Comparison of ENCODE assay signal across 22 cellular contexts in the genomic region with DNA sequence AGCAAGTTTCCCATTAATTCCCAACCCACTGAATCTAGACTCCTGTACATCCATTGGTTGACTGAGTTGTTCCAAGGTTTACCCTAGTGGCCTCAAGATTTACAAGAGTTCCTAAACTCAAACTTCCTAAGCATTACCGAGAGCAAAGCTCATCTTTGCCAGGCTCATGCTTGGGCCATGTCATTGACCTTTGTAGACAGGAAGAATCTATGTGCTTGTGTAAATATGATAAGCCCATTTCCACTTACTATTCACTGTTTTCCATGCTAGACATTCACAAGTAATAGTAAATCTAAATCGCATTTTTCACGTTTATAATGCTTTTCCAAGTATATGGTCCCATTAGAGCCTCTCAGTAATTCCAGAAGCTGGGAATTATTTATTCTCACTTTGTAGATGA.
A peak's percentile ranks its signal among the peaks of the same experiment; 100 is the strongest.
DNase-seq lines count a peak whose midpoint lies in the region; ATAC-seq, FAIRE-seq and TF ChIP-seq lines count a peak whose summit lies in the region.
"Had no signal": no experiment of that assay in that cellular context is flagged by ENCODE, and none has a peak within 500 bp of the region (broad histone marks: within the 10 kb centered on the region; RNA-seq: fewer than 3 reads in every experiment).

No MANE protein-coding gene starts in this region.

- no peaks in the 10 kb centered on the region for H3K9me3 Mint-ChIP-seq in activated T-helper 2 cell treated with anti-CD3 and anti-CD28 coated beads, Interferon-gamma antibody, Interleukin-2, Interleukin-4, amounts not matched to agents 10 μg/mL and 5 μg/mL and 100 μg/mL, durations not matched to agents 14 hours and 24 hours and 36 hours
- H3K9me3 Mint-ChIP-seq: CD4-positive, alpha-beta T cell; GM23338; H9 had no signal

- no peak overlapping the region for H2AFZ ChIP-seq in GM12878 (ENCODE audit: control insufficient read depth, low read depth, low read length)
- H2AFZ ChIP-seq: GM23338 had no signal

- 57% methylated on average over 3 of the region's 3 CpGs for WGBS in GM12878 (ENCODE audit: insufficient coverage, insufficient replicate concordance, low lambda C conversion rate, missing lambda C conversion rate)
- 34% methylated on average over 3 of the region's 3 CpGs for whole genome bisulfite sequencing in right lobe of liver (ENCODE audit: insufficient coverage, low coverage, low lambda C conversion rate, missing lambda C conversion rate)

- H3K27ac Mint-ChIP-seq in activated T-helper 2 cell treated with anti-CD3 and anti-CD28 coated beads, Interferon-gamma antibody, Interleukin-2, Interleukin-4, amounts not matched to agents 10 μg/mL and 5 μg/mL and 100 μg/mL, durations not matched to agents 14 hours and 24 hours and 36 hours = no peak overlapping the region
- H3K27ac Mint-ChIP-seq: B cell; CD14-positive monocyte; CD4-positive, alpha-beta T cell; GM23338; H9 had no signal

- no peak for TF ChIP-seq RAD21 in GM12878 (IDR thresholded peaks at IDR 0.05; ENCODE audit: insufficient read depth, low read depth, low read length)

- H4K20me1 ChIP-seq in BLaER1 = no peaks in the 10 kb centered on the region
- no peaks in the 10 kb centered on the region for H4K20me1 ChIP-seq in GM12878 (ENCODE audit: control insufficient read depth, insufficient read depth)
- H4K20me1 ChIP-seq: BLaER1 treated with 17β-estradiol and CSF1 and Interleukin-3, amounts not matched to agents 10 nM and 100 nM had no signal

- intact Hi-C loops in GM12878 (cut with micrococcal nuclease; ENCODE audit: unreplicated experiment) (loop anchor here (10.0 kb wide), 1 partner anchor 711 kb away; no protein-coding TSS in a partner anchor), right lobe of liver (cut with DNase I) (no loop called here)
- intact Hi-C loops in activated T-helper 2 cell treated with anti-CD3 and anti-CD28 coated beads, Interferon-gamma antibody, Interleukin-2, Interleukin-4, amounts not matched to agents 10 μg/mL and 5 μg/mL and 100 μg/mL, durations not matched to agents 14 hours and 24 hours and 36 hours (cut with micrococcal nuclease) = no loop called here

- no peaks in the 10 kb centered on the region for H3K27me3 Mint-ChIP-seq in activated T-helper 2 cell treated with anti-CD3 and anti-CD28 coated beads, Interferon-gamma antibody, Interleukin-2, Interleukin-4, amounts not matched to agents 10 μg/mL and 5 μg/mL and 100 μg/mL, durations not matched to agents 14 hours and 24 hours and 36 hours (ENCODE audit: low read depth)
- H3K27me3 Mint-ChIP-seq: B cell; CD4-positive, alpha-beta T cell had no signal

- H3K4me3 ChIP-seq in BLaER1 (0 out of 2 replicates have a peak overlapping the region, but pooled peaks have one; percentile 2), GM12878 (no peak overlapping the region), right lobe of liver (no peak overlapping the region)
- H3K4me3 ChIP-seq: BLaER1 treated with 17β-estradiol and CSF1 and Interleukin-3, amounts not matched to agents 10 nM and 100 nM; GM23338 had no signal

- H3K4me2 ChIP-seq in BLaER1 (peak overlapping the region; percentile 22), GM12878 (ENCODE audit: control insufficient read depth, insufficient read depth) (no peak overlapping the region)
- H3K4me2 ChIP-seq: GM23338 had no signal

- no peak overlapping the region for H3K4me3 Mint-ChIP-seq in activated T-helper 2 cell treated with anti-CD3 and anti-CD28 coated beads, Interferon-gamma antibody, Interleukin-2, Interleukin-4, amounts not matched to agents 10 μg/mL and 5 μg/mL and 100 μg/mL, durations not matched to agents 14 hours and 24 hours and 36 hours (ENCODE audit: low read depth)
- H3K4me3 Mint-ChIP-seq: B cell; CD14-positive monocyte; CD4-positive, alpha-beta T cell; GM23338; H9 had no signal

- H3K36me3 ChIP-seq in BLaER1 (peaks cover 29% of the 10 kb centered on the region; the same call in 1 of the 2 replicates), GM12878 (ENCODE audit: control insufficient read depth in 2 of 2, insufficient read depth in 2 of 2, low read length in 1 of 2) (no peaks in the 10 kb centered on the region), right lobe of liver (no peaks in the 10 kb centered on the region)

- CTCF ChIA-PET in GM12878 (lab: Yijun Ruan, JAX) = interaction anchor here (0.9 kb wide), 1 partner anchor 13 kb away, joined by 3 read pairs; no protein-coding TSS in a partner anchor

- H3K27ac ChIP-seq in BLaER1 (peak overlapping the region; percentile 94), GM12878 (ENCODE audit: control insufficient read depth, insufficient read depth) (no peak overlapping the region), right lobe of liver (no peak overlapping the region)
- H3K27ac ChIP-seq: 22Rv1 had no signal

- RAD21 ChIA-PET in GM12878 (lab: Charles Lee; ENCODE audit: unreplicated experiment) = interaction anchor here (0.8 kb wide), 1 partner anchor 41 kb away, joined by 3 read pairs; no protein-coding TSS in a partner anchor

- TF ChIP-seq CTCF in GM12878 (IDR thresholded peaks at IDR 0.05 in 2 of 3, conservative IDR thresholded peaks at IDR 0.05 in 1 of 3; ENCODE audit: control insufficient read depth in 2 of 3, extremely low read depth in 1 of 3, insufficient read depth in 1 of 3, low read depth in 3 of 3, low read length in 3 of 3) (no peak), right lobe of liver (IDR thresholded peaks at IDR 0.05) (no peak)

- no peaks in the 10 kb centered on the region for H3K27me3 ChIP-seq in BLaER1
- H3K27me3 ChIP-seq in GM12878 (replicated peaks in 1 of 2; ENCODE audit: control insufficient read depth in 2 of 2, insufficient read depth in 2 of 2, low read length in 1 of 2) = no peaks in the 10 kb centered on the region
- no peaks in the 10 kb centered on the region for H3K27me3 ChIP-seq in right lobe of liver
- H3K27me3 ChIP-seq: BLaER1 treated with 17β-estradiol and CSF1 and Interleukin-3, amounts not matched to agents 10 nM and 100 nM had no signal

- SMC1A ChIA-PET in GM12878 (lab: Charles Lee; ENCODE audit: uncharacterized antibody, unreplicated experiment) = interaction anchor here (0.9 to 2.5 kb wide), 8 partner anchors 11 to 38 kb away, joined by 3 to 7 read pairs (median 3); no protein-coding TSS in a partner anchor

- no peak for TF ChIP-seq EP300 in GM12878 (IDR thresholded peaks at IDR 0.05; ENCODE audit: borderline replicate concordance in 1 of 2, control insufficient read depth in 1 of 2, low read depth in 2 of 2, low read length in 2 of 2)

- H3K4me1 Mint-ChIP-seq in activated T-helper 2 cell treated with anti-CD3 and anti-CD28 coated beads, Interferon-gamma antibody, Interleukin-2, Interleukin-4, amounts not matched to agents 10 μg/mL and 5 μg/mL and 100 μg/mL, durations not matched to agents 14 hours and 24 hours and 36 hours (ENCODE audit: low read depth) = no peaks in the 10 kb centered on the region
- H3K4me1 Mint-ChIP-seq: GM23338 had no signal

- no peaks in the 10 kb centered on the region for H3K79me2 ChIP-seq in GM12878 (ENCODE audit: control insufficient read depth, insufficient read depth, low read length)

- POLR2A ChIA-PET in GM12878 (lab: Charles Lee) = no interaction called here

- H3K4me1 ChIP-seq in BLaER1 (peaks cover 92% of the 10 kb centered on the region), GM12878 (ENCODE audit: control insufficient read depth, insufficient read depth, low read length) (peaks cover 3% of the 10 kb centered on the region; the same call in 1 of the 2 replicates), right lobe of liver (peaks cover 0 to 21% (median 6%) of the 10 kb centered on the region in 4 donors)

- no peak for DNase-seq in GM12878 (ENCODE audit: low read depth, low spot score)
- DNase-seq in left lobe of liver (ENCODE audit: low spot score) = no peak
- DNase-seq in right lobe of liver = no peak
- DNase-seq in urothelium cell line (ENCODE audit: low spot score) = no peak
- no peak for DNase-seq in NCI-H345 treated with DMSO at 0.1 percent for 48 hours (lab: John Stamatoyannopoulos, UW; ENCODE audit: unreplicated experiment)
- no peak for DNase-seq in activated T-helper 2 cell treated with anti-CD3 and anti-CD28 coated beads, Interferon-gamma antibody, Interleukin-2, Interleukin-4, amounts not matched to agents 10 μg/mL and 5 μg/mL and 100 μg/mL, durations not matched to agents 14 hours and 24 hours and 36 hours (ENCODE audit: low spot score)
- DNase-seq in NCI-H1930 (lab: John Stamatoyannopoulos, UW) = no peak
- DNase-seq: Calu3; CD4-positive, alpha-beta T cell; COR-L47; DMS53; DMS79 treated with DMSO at 0.1 percent for 48 hours; GF-D8; H9 had no signal

- BruUV-seq in GM12878 (replicated peaks; lab: Mats Ljungman, UMichigan) = no TSS peak

- in situ Hi-C loops in GM12878 (cut with MboI) = no loop called here

- H3K36me3 Mint-ChIP-seq in activated T-helper 2 cell treated with anti-CD3 and anti-CD28 coated beads, Interferon-gamma antibody, Interleukin-2, Interleukin-4, amounts not matched to agents 10 μg/mL and 5 μg/mL and 100 μg/mL, durations not matched to agents 14 hours and 24 hours and 36 hours (ENCODE audit: low read depth) = no peaks in the 10 kb centered on the region
- H3K36me3 Mint-ChIP-seq: CD14-positive monocyte had no signal

- TF ChIP-seq POLR2A in GM12878 (IDR thresholded peaks at IDR 0.05; ENCODE audit: low read depth, low read length) (no peak), right lobe of liver (IDR thresholded peaks at IDR 0.05) (no peak)

- FAIRE-seq in GM12878 (lab: Jason Lieb, UNC) = no peak
- FAIRE-seq in urothelium cell line (lab: Jason Lieb, UNC) = no peak
- FAIRE-seq: A204.1 had no signal

- ATAC-seq in GM12878 (no peak), left lobe of liver (peak; percentile 79), right lobe of liver (peak; percentile 67 to 77 (median 74))
- ATAC-seq: GM23338, HCT116 had no signal

- no peak overlapping the region for H3K9ac ChIP-seq in BLaER1
- no peak overlapping the region for H3K9ac ChIP-seq in GM12878 (ENCODE audit: control insufficient read depth, insufficient read depth, low read length)
- H3K9ac ChIP-seq: BLaER1 treated with 17β-estradiol and CSF1 and Interleukin-3, amounts not matched to agents 10 nM and 100 nM had no signal

- peaks cover 39% of the 10 kb centered on the region for H3K9me3 ChIP-seq in BLaER1
- H3K9me3 ChIP-seq in GM12878 (replicated peaks; ENCODE audit: control insufficient read depth, insufficient read depth, low read length) = no peaks in the 10 kb centered on the region
- no peaks in the 10 kb centered on the region for H3K9me3 ChIP-seq in right lobe of liver

TF ChIP-seq in GM12878, 131 proteins besides CTCF, POLR2A, EP300 and RAD21:
- TF ChIP-seq SUZ12 (IDR thresholded peaks at IDR 0.05; ENCODE audit: unreplicated experiment) (no peak), IKZF1 (conservative IDR thresholded peaks at IDR 0.05) (0 out of 2 replicates have a peak, but pooled peaks have one; percentile 16)
TF ChIP-seq in GM12878: peak in this region for 1.
